ENCODE assay signal across 20 cellular contexts in genomic region chr17:64614266-64615011, GRCh38. TPM values are rescaled to one million over a fixed set of nuclear protein-coding genes. Genes with fewer than 3 reads are reported as not detected.
A peak's percentile ranks its signal among the peaks of the same experiment; 100 is the strongest.
DNase-seq lines count a peak whose midpoint lies in the region; ATAC-seq and TF ChIP-seq lines count a peak whose summit lies in the region.
"Had no signal": no experiment of that assay in that cellular context is flagged by ENCODE, and none has a peak within 500 bp of the region (broad histone marks: within the 10 kb centered on the region; RNA-seq: fewer than 3 reads in every experiment).

No MANE protein-coding gene starts in this region.

- H3K79me2 ChIP-seq in mammary epithelial cell (ENCODE audit: insufficient read depth, low read length): peaks cover 96% of the 10 kb centered on the region

- H3K9me3 ChIP-seq in mammary epithelial cell (replicated peaks; ENCODE audit: insufficient read depth, low read length): no peaks in the 10 kb centered on the region
- H3K9me3 ChIP-seq: ovary, Peyer's patch had no signal

- H3K36me3 ChIP-seq in mammary epithelial cell (ENCODE audit: insufficient read depth, low read length) (peaks cover 4% of the 10 kb centered on the region), brain microvascular endothelial cell (replicated peaks) (peaks cover 7% of the 10 kb centered on the region)
- H3K36me3 ChIP-seq: ovary, Peyer's patch had no signal

- H4K20me1 ChIP-seq in mammary epithelial cell (ENCODE audit: insufficient read depth, low read length): peaks cover 19% of the 10 kb centered on the region

- H3K27ac Mint-ChIP-seq in MCF 10A (ENCODE audit: low read depth, unreplicated experiment): peak overlapping the region; percentile 65
- H3K27ac Mint-ChIP-seq in stimulated activated memory B cell treated with anti-CD40 and anti-IgM and Interleukin-4, amounts not matched to agents 10 μg/mL and 1 μg/mL and 100 μg/mL, for 72 hours: peak overlapping the region; percentile 58

- 36% methylated on average over 2 of the region's 2 CpGs for WGBS in mammary epithelial cell (ENCODE audit: low coverage, missing lambda C conversion rate)

- no peaks in the 10 kb centered on the region for H3K36me3 Mint-ChIP-seq in MCF 10A (ENCODE audit: insufficient read depth, unreplicated experiment)
- no peaks in the 10 kb centered on the region for H3K36me3 Mint-ChIP-seq in stimulated activated memory B cell treated with anti-CD40 and anti-IgM and Interleukin-4, amounts not matched to agents 10 μg/mL and 1 μg/mL and 100 μg/mL, for 72 hours
- H3K36me3 Mint-ChIP-seq: WTC11 had no signal

- BruUV-seq in MCF 10A (replicated peaks; lab: Mats Ljungman, UMichigan) (no TSS peak), mammary epithelial cell (replicated peaks; lab: Mats Ljungman, UMichigan) (no TSS peak)

- CTCF ChIA-PET in MCF 10A (lab: Yijun Ruan, JAX): interaction anchor here (1.5 kb wide), 2 partner anchors 11 to 37 kb away, joined by 3 to 6 read pairs; no protein-coding TSS in a partner anchor
- CTCF ChIA-PET in mammary epithelial cell (lab: Charles Lee; ENCODE audit: low non-redundant PET): no interaction called here

- H3K27ac ChIP-seq in mammary epithelial cell (ENCODE audit: insufficient read depth, low read depth, low read length) (no peak overlapping the region), brain microvascular endothelial cell (peak overlapping the region; percentile 22)
- H3K27ac ChIP-seq: HL-60, ovary had no signal

- no peak overlapping the region for H3K4me3 Mint-ChIP-seq in MCF 10A (ENCODE audit: unreplicated experiment)
- H3K4me3 Mint-ChIP-seq in stimulated activated memory B cell treated with anti-CD40 and anti-IgM and Interleukin-4, amounts not matched to agents 10 μg/mL and 1 μg/mL and 100 μg/mL, for 72 hours: no peak overlapping the region
- H3K4me3 Mint-ChIP-seq: WTC11 had no signal

- DNase-seq in MCF 10A (ENCODE audit: unreplicated experiment): no peak
- no peak for DNase-seq in mammary epithelial cell
- DNase-seq in brain microvascular endothelial cell: no peak
- DNase-seq in left colon: no peak
- DNase-seq in NCI-H69 (lab: John Stamatoyannopoulos, UW): no peak
- DNase-seq: activated CD4-positive, alpha-beta T cell treated with anti-CD3 and anti-CD28 coated beads, Interleukin-2, amount 50 U/mL, for 48 hours; activated naive CD4-positive, alpha-beta T cell treated with Interleukin-2 at 50 U/mL for 16 hours; aorta; head of caudate nucleus; left ventricle myocardium superior; MM.1S; NCI-H345; ovary; Peyer's patch; right cardiac atrium had no signal

- dilution Hi-C loops in mammary epithelial cell (cut with HindIII; ENCODE audit: low sequenced_read_pairs): no loop called here

- no peak for TF ChIP-seq CTCF in MCF 10A (IDR thresholded peaks at IDR 0.05; ENCODE audit: unreplicated experiment)
- TF ChIP-seq CTCF in mammary epithelial cell (conservative IDR thresholded peaks at IDR 0.05 in 1 of 2, IDR thresholded peaks at IDR 0.05 in 1 of 2; ENCODE audit: extremely low read depth in 1 of 2, insufficient read depth in 1 of 2, low read depth in 1 of 2, low read length in 2 of 2): no peak
- no peak for TF ChIP-seq CTCF in brain microvascular endothelial cell (IDR thresholded peaks at IDR 0.05; ENCODE audit: low read depth, low read length, missing control alignments)

- intact Hi-C loops in MCF 10A (cut with micrococcal nuclease): no loop called here
- intact Hi-C loops in mammary epithelial cell (cut with micrococcal nuclease): no loop called here
- intact Hi-C loops in left colon (cut with DNase I, micrococcal nuclease): no loop called here

- peaks cover 16% of the 10 kb centered on the region for H3K4me1 ChIP-seq in mammary epithelial cell (ENCODE audit: insufficient read depth, low read length)

- H3K27me3 Mint-ChIP-seq in MCF 10A (ENCODE audit: insufficient read depth, unreplicated experiment): no peaks in the 10 kb centered on the region
- no peaks in the 10 kb centered on the region for H3K27me3 Mint-ChIP-seq in stimulated activated memory B cell treated with anti-CD40 and anti-IgM and Interleukin-4, amounts not matched to agents 10 μg/mL and 1 μg/mL and 100 μg/mL, for 72 hours

- peak; percentile 94 for ATAC-seq in left colon
- no peak for ATAC-seq in stimulated activated memory B cell treated with anti-CD40 and anti-IgM and Interleukin-4, amounts not matched to agents 10 μg/mL and 1 μg/mL and 100 μg/mL, for 72 hours
- no peak for ATAC-seq in GM21786 (IDR thresholded peaks at IDR 0.05; ENCODE audit: unreplicated experiment)
- no peak for ATAC-seq in HG03159 (IDR thresholded peaks at IDR 0.05; ENCODE audit: unreplicated experiment)
- ATAC-seq: WTC11 had no signal

- no peaks in the 10 kb centered on the region for H3K9me3 Mint-ChIP-seq in MCF 10A (ENCODE audit: unreplicated experiment)
- H3K9me3 Mint-ChIP-seq in stimulated activated memory B cell treated with anti-CD40 and anti-IgM and Interleukin-4, amounts not matched to agents 10 μg/mL and 1 μg/mL and 100 μg/mL, for 72 hours: no peaks in the 10 kb centered on the region
- H3K9me3 Mint-ChIP-seq: WTC11 had no signal

- in situ Hi-C loops in mammary epithelial cell (cut with MboI; ENCODE audit: low sequenced_read_pairs in 2 of 2) (no loop called here), brain microvascular endothelial cell (cut with HindIII; ENCODE audit: low pct_ligation_motif_present, low sequenced_read_pairs) (no loop called here)

- H3K27me3 ChIP-seq in mammary epithelial cell (ENCODE audit: insufficient read depth, low read length) (no peaks in the 10 kb centered on the region), brain microvascular endothelial cell (replicated peaks) (no peaks in the 10 kb centered on the region)
- H3K27me3 ChIP-seq: ovary, Peyer's patch had no signal

- no peak overlapping the region for H3K9ac ChIP-seq in mammary epithelial cell (ENCODE audit: insufficient read depth, low read length)

- POLR2A ChIA-PET in MCF 10A (lab: Yijun Ruan, JAX): interaction anchor here (0.6 to 3.0 kb wide), 2 partner anchors 9 to 228 kb away, joined by 3 to 17 read pairs; no protein-coding TSS in a partner anchor

- H3K4me2 ChIP-seq in mammary epithelial cell (ENCODE audit: insufficient read depth, low read depth, low read length): no peak overlapping the region

- peaks cover 27% of the 10 kb centered on the region for H3K4me1 Mint-ChIP-seq in MCF 10A (ENCODE audit: insufficient read depth, unreplicated experiment)
- H3K4me1 Mint-ChIP-seq in stimulated activated memory B cell treated with anti-CD40 and anti-IgM and Interleukin-4, amounts not matched to agents 10 μg/mL and 1 μg/mL and 100 μg/mL, for 72 hours: peaks cover 23% of the 10 kb centered on the region
- H3K4me1 Mint-ChIP-seq: WTC11 had no signal

- H2AFZ ChIP-seq in mammary epithelial cell (ENCODE audit: low read depth, low read length): no peak overlapping the region

- H3K4me3 ChIP-seq in mammary epithelial cell (replicated peaks in 1 of 3; ENCODE audit: insufficient read depth in 1 of 3, low read depth in 2 of 3, low read length in 3 of 3) (no peak overlapping the region), brain microvascular endothelial cell (ENCODE audit: low read depth, low read length) (no peak overlapping the region)
- H3K4me3 ChIP-seq: ovary, Peyer's patch had no signal

RNA-seq across cellular contexts. Expression of gene SMURF2, which starts 47.7 kb away (rescaled TPM):
- total RNA-seq in MCF 10A (2022): 49.2 and 55.8 TPM in 2 replicates
- 10 to 100 TPM; 68.7 to 93.7 TPM for total RNA-seq in mammary epithelial cell
- polyA plus RNA-seq in mammary epithelial cell: 33.2 TPM
- 86.5 TPM for polyA minus RNA-seq in mammary epithelial cell
- 10 to 100 TPM; 14.1 to 20.0 TPM for total RNA-seq in left colon
